1 cellular context compared by ENCODE assay signal in genomic region chr9:110248361-110248760, GRCh38.
TF ChIP-seq lines count a peak whose summit lies in the region.

No MANE protein-coding gene starts in this region.

TF ChIP-seq in HepG2, 621 proteins besides CTCF, POLR2A, EP300 and RAD21 (continued from another document):
- TF ChIP-seq ARID4A (CRISPR knock-in tag; IDR thresholded peaks at IDR 0.05; ENCODE audit: borderline replicate concordance) = no peak
